In the genomic region with DNA sequence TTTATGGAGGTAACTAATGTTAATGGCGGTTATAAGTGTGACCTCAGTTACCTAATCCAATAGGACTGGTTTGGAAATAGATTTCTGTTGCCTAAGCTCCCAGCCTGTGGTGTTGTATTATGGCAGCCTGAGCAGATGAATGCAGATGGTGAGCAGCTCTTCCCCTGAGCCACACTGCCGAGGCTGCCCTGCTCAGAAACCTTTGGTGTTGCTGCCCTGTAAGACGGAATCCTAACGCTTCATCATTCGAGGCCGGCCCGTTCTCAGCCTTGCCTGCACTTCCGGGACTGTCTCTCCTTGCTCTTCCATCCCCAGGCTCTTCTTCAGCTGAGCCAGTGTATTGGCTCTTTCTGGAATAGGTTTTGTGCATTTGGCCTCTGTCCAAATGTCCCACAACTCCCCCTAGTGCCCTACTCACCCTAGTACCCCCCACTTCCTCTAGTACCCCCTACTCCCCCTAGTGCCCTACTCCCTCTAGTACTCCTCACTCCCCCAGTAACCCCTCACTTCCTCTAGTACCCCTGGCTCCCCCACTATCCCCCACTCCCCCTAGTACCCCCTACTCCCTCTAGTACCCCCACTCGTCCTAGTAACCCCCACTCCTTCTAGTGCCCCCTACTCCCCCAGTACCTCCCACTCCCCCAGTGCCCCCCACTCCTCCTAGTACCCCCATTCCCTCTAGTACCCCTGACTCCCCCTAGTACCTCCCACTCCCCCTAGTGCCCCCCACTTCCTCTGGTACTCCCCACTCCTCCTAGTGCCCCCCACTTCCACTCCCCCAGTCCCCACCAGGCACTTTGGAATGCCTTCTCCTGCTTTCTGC, we compare ENCODE assay signal across 11 cellular contexts.
DNase-seq lines count a peak whose midpoint lies in the region; ATAC-seq and TF ChIP-seq lines count a peak whose summit lies in the region.
"Had no signal": no experiment of that assay in that cellular context is flagged by ENCODE, and none has a peak within 500 bp of the region (broad histone marks: within the 10 kb centered on the region; RNA-seq: fewer than 3 reads in every experiment).

No MANE protein-coding gene starts in this region.

- TF ChIP-seq CTCF in PC-3 (conservative IDR thresholded peaks at IDR 0.05; ENCODE audit: low read depth, low read length) (0 out of 2 replicates have a peak, but pooled peaks have one; percentile 18), endodermal cell (conservative IDR thresholded peaks at IDR 0.05) (peak; percentile 21)

- H3K4me1 ChIP-seq in PC-3 (ENCODE audit: insufficient read depth, low read length) (no peaks in the 10 kb centered on the region), endodermal cell (ENCODE audit: control insufficient read depth, insufficient read depth, low read length) (no peaks in the 10 kb centered on the region)

- H3K9me3 Mint-ChIP-seq in endodermal cell: peaks cover 13% of the 10 kb centered on the region

- H3K9me2 ChIP-seq in PC-3 (replicated peaks; ENCODE audit: low read length): no peaks in the 10 kb centered on the region

- 68 to 100% methylated on average over 1 to 8 of the region's 9 CpGs for WGBS in endodermal cell (ENCODE audit: insufficient coverage in 1 of 2, insufficient read length in 1 of 2), 2 experiments

- H3F3A ChIP-seq in PC-3 (ENCODE audit: low read length, unreplicated experiment): no peaks in the 10 kb centered on the region

- H3K27ac Mint-ChIP-seq in endodermal cell: no peak overlapping the region

- no peaks in the 10 kb centered on the region for H4K20me1 ChIP-seq in PC-3 (ENCODE audit: low read length)

- H3K4me2 ChIP-seq in PC-3 (ENCODE audit: low read length): no peak overlapping the region
- H3K4me2 ChIP-seq: PC-9 had no signal

- H3K9me3 ChIP-seq in PC-3 (ENCODE audit: low read length) (0 out of 2 replicates have a peak, but pooled peaks cover 4% of the 10 kb centered on the region), endodermal cell (ENCODE audit: control insufficient read depth, low read length) (peaks cover 7% of the 10 kb centered on the region)

- H3K27me3 ChIP-seq in PC-3 (ENCODE audit: low read length) (no peaks in the 10 kb centered on the region), endodermal cell (ENCODE audit: control insufficient read depth, insufficient read depth, low read length, poor library complexity, severe bottlenecking) (no peaks in the 10 kb centered on the region)

- no peaks in the 10 kb centered on the region for H3K4me1 Mint-ChIP-seq in endodermal cell

- H3K27me3 Mint-ChIP-seq in endodermal cell (ENCODE audit: insufficient read depth): peaks cover 4% of the 10 kb centered on the region

- DNase-seq in AG08396 (ENCODE audit: low spot score): peak; percentile 57
- peak; percentile 84 for DNase-seq in GM03348 (ENCODE audit: low spot score)
- no peak for DNase-seq in PC-3
- DNase-seq in endodermal cell: no peak
- DNase-seq in NCI-H526 treated with DMSO at 0.1 percent for 48 hours (lab: John Stamatoyannopoulos, UW): no peak
- DNase-seq in medulla oblongata (ENCODE audit: extremely low spot score): no peak
- DNase-seq in CD1c-positive myeloid dendritic cell (ENCODE audit: extremely low spot score): no peak
- DNase-seq: cerebellar nuclear complex, occipital lobe, PC-9 had no signal

- H3K36me3 ChIP-seq in PC-3 (ENCODE audit: low read depth, low read length): no peaks in the 10 kb centered on the region
- H3K36me3 ChIP-seq in endodermal cell (ENCODE audit: control insufficient read depth, insufficient read depth, low read length): no peaks in the 10 kb centered on the region

- POLR2A ChIA-PET in PC-3 (lab: Charles Lee; ENCODE audit: unreplicated experiment): no interaction called here

- no peaks in the 10 kb centered on the region for H3K79me2 ChIP-seq in PC-3 (ENCODE audit: low read length)

- no peak overlapping the region for H3K9ac ChIP-seq in PC-3 (ENCODE audit: low read length)
- no peak overlapping the region for H3K9ac ChIP-seq in endodermal cell (ENCODE audit: extremely low read depth, low read length, poor library complexity, severe bottlenecking)

- no peak overlapping the region for H2AFZ ChIP-seq in PC-3 (ENCODE audit: low read length)
- H2AFZ ChIP-seq: PC-9 had no signal

- H3K4me3 Mint-ChIP-seq in endodermal cell: no peak overlapping the region

- no peaks in the 10 kb centered on the region for H3K36me3 Mint-ChIP-seq in endodermal cell (ENCODE audit: low read depth)

- no peak overlapping the region for H3K4me3 ChIP-seq in PC-3 (ENCODE audit: low read length)
- H3K4me3 ChIP-seq in endodermal cell (ENCODE audit: low read length): no peak overlapping the region
- H3K4me3 ChIP-seq: PC-9 had no signal

- no TSS peak for BruUV-seq in PC-3 (replicated peaks; lab: Mats Ljungman, UMichigan)

- no peak overlapping the region for H3K27ac ChIP-seq in PC-3 (ENCODE audit: low read length)
- H3K27ac ChIP-seq in endodermal cell (ENCODE audit: low read depth, low read length): no peak overlapping the region
- H3K27ac ChIP-seq: PC-9 had no signal

- CTCF ChIA-PET in PC-3 (lab: Charles Lee): no interaction called here

- intact Hi-C loops in PC-3 (cut with micrococcal nuclease): no loop called here

- ATAC-seq in PC-3 (no peak), HG03097 (IDR thresholded peaks at IDR 0.05; ENCODE audit: low FRiP score, unreplicated experiment) (no peak)

Comparison
In these comparisons a context has a peak if more than half of its experiments do, and no peak if none do; other contexts are left out.
1. DNase-seq: peak in AG08396 (single experiment) and GM03348 (single experiment); none in PC-3 (single experiment), endodermal cell (single experiment), NCI-H526 treated with DMSO at 0.1 percent for 48 hours (single experiment), medulla oblongata (single experiment) and CD1c-positive myeloid dendritic cell (single experiment).